Comparison of ENCODE assay signal across 8 cellular contexts in genomic region chr3:67654832-67655152, GRCh38. TPM values are rescaled to one million over a fixed set of nuclear protein-coding genes. Genes with fewer than 3 reads are reported as not detected.
DNase-seq lines count a peak whose midpoint lies in the region; ATAC-seq lines count a peak whose summit lies in the region.

No MANE protein-coding gene starts in this region.

- H3K4me3 Mint-ChIP-seq in activated T-helper 17 cell treated with anti-CD3 and anti-CD28 coated beads, Interleukin-2, amount 50 U/mL, for 72 hours: peak overlapping the region; percentile 80
- peak overlapping the region; percentile 71 for H3K4me3 Mint-ChIP-seq in stimulated activated effector memory CD8-positive, alpha-beta T cell treated with anti-CD3 and anti-CD28 coated beads, Interleukin-12 subunit alpha, Interleukin-12 subunit beta, amount 100 ng/mL, for 72 hours

- WGBS in iPS DF 6.9 (ENCODE audit: insufficient coverage, insufficient read length): no CpG with 5 or more reads among the region's 11 CpGs

- H3K9me3 ChIP-seq in iPS DF 6.9 (ENCODE audit: control insufficient read depth, insufficient read depth, low read length): no peaks in the 10 kb centered on the region

- DNase-seq in NCI-H146 (lab: John Stamatoyannopoulos, UW) (peak; percentile 37), NCI-H146 treated with DMSO at 0.1 percent for 48 hours (lab: John Stamatoyannopoulos, UW; ENCODE audit: unreplicated experiment) (no peak), iPS DF 6.9 (ENCODE audit: low read depth, low spot score) (no peak), cortex of kidney (lab: John Stamatoyannopoulos, UW) (no peak), HuH-7.5 (ENCODE audit: low spot score) (no peak), SKM-1 treated with dmso at 0.1 percent for 144 hours (lab: John Stamatoyannopoulos, UW; ENCODE audit: unreplicated experiment) (no peak)
- no peak for DNase-seq in stimulated activated effector memory CD8-positive, alpha-beta T cell treated with anti-CD3 and anti-CD28 coated beads, Interleukin-12 subunit alpha, Interleukin-12 subunit beta, amount 100 ng/mL, for 72 hours (ENCODE audit: low spot score in 2 of 2)

- H3K4me1 Mint-ChIP-seq in activated T-helper 17 cell treated with anti-CD3 and anti-CD28 coated beads, Interleukin-2, amount 50 U/mL, for 72 hours: peaks cover 27% of the 10 kb centered on the region
- peaks cover 42% of the 10 kb centered on the region for H3K4me1 Mint-ChIP-seq in stimulated activated effector memory CD8-positive, alpha-beta T cell treated with anti-CD3 and anti-CD28 coated beads, Interleukin-12 subunit alpha, Interleukin-12 subunit beta, amount 100 ng/mL, for 72 hours

- H3K27ac Mint-ChIP-seq in activated T-helper 17 cell treated with anti-CD3 and anti-CD28 coated beads, Interleukin-2, amount 50 U/mL, for 72 hours: peak overlapping the region; percentile 83
- peak overlapping the region; percentile 86 for H3K27ac Mint-ChIP-seq in stimulated activated effector memory CD8-positive, alpha-beta T cell treated with anti-CD3 and anti-CD28 coated beads, Interleukin-12 subunit alpha, Interleukin-12 subunit beta, amount 100 ng/mL, for 72 hours

- H3K4me3 ChIP-seq in iPS DF 6.9 (ENCODE audit: low read length): peak overlapping the region; percentile 73; the same call in 1 of the 2 replicates

- peak; percentile 2 for ATAC-seq in activated T-helper 17 cell treated with anti-CD3 and anti-CD28 coated beads, Interleukin-2, amount 50 U/mL, for 72 hours (replicated peaks)
- peak; percentile 5 for ATAC-seq in stimulated activated effector memory CD8-positive, alpha-beta T cell treated with anti-CD3 and anti-CD28 coated beads, Interleukin-12 subunit alpha, Interleukin-12 subunit beta, amount 100 ng/mL, for 72 hours

- no peaks in the 10 kb centered on the region; the same call in 1 of the 2 replicates for H3K27me3 ChIP-seq in iPS DF 6.9 (ENCODE audit: control insufficient read depth, insufficient read depth, low read length)

- H3K4me1 ChIP-seq in iPS DF 6.9 (ENCODE audit: control insufficient read depth, insufficient read depth, low read length): no peaks in the 10 kb centered on the region

- H3K27ac ChIP-seq in iPS DF 6.9 (ENCODE audit: low read length): no peak overlapping the region

- no peaks in the 10 kb centered on the region for H3K36me3 ChIP-seq in iPS DF 6.9 (ENCODE audit: control insufficient read depth, insufficient read depth, low read length)

- H3K27me3 Mint-ChIP-seq in activated T-helper 17 cell treated with anti-CD3 and anti-CD28 coated beads, Interleukin-2, amount 50 U/mL, for 72 hours: no peaks in the 10 kb centered on the region

- H3K9me3 Mint-ChIP-seq in activated T-helper 17 cell treated with anti-CD3 and anti-CD28 coated beads, Interleukin-2, amount 50 U/mL, for 72 hours: no peaks in the 10 kb centered on the region
- no peaks in the 10 kb centered on the region for H3K9me3 Mint-ChIP-seq in stimulated activated effector memory CD8-positive, alpha-beta T cell treated with anti-CD3 and anti-CD28 coated beads, Interleukin-12 subunit alpha, Interleukin-12 subunit beta, amount 100 ng/mL, for 72 hours

- H3K36me3 Mint-ChIP-seq in activated T-helper 17 cell treated with anti-CD3 and anti-CD28 coated beads, Interleukin-2, amount 50 U/mL, for 72 hours (ENCODE audit: low read depth): peaks cover 15% of the 10 kb centered on the region
- H3K36me3 Mint-ChIP-seq in stimulated activated effector memory CD8-positive, alpha-beta T cell treated with anti-CD3 and anti-CD28 coated beads, Interleukin-12 subunit alpha, Interleukin-12 subunit beta, amount 100 ng/mL, for 72 hours: peaks cover 13% of the 10 kb centered on the region

RNA-seq across cellular contexts. Expression of gene SUCLG2, which starts 0.4 kb away (rescaled TPM):
- 10 to 100 TPM; 34.3 to 42.5 TPM for total RNA-seq in activated T-helper 17 cell treated with anti-CD3 and anti-CD28 coated beads, Interleukin-2, amount 50 U/mL, for 72 hours
